8 cellular contexts compared by ENCODE assay signal in the genomic region with DNA sequence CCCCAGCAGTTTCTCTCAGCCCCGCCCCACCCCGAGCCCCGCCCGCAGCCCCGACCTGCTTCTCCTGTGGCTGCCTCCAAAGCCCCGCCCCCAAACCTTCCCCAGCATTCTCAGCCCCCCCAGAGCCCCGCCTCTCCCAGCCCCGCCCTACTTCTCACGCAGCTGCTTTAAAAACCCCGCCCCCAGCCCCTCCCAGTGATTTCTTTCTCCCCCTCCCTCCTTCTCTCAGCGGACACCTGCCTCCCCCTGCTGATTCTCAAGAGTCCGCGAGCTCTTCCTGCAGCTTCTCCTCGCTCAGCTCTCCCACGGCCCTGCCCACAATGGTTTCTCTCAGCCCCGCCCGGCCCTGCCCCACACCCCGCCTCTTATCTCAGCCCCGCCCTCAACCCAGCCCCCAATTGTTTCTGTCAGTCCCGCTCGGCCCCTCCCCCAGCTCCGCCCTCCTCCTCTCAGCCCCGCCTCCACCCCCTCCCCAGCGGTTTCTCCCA. TPM values are rescaled to one million over a fixed set of nuclear protein-coding genes. Genes with fewer than 3 reads are reported as not detected.
DNase-seq lines count a peak whose midpoint lies in the region; ATAC-seq, FAIRE-seq and TF ChIP-seq lines count a peak whose summit lies in the region.

No MANE protein-coding gene starts in this region.

- H3K27ac ChIP-seq in colonic mucosa (peak overlapping the region; percentile 87), left lung (peak overlapping the region; percentile 88 to 93)

- H3K9me3 ChIP-seq in colonic mucosa (no peaks in the 10 kb centered on the region), left lung (no peaks in the 10 kb centered on the region)

- H3K4me1 ChIP-seq in colonic mucosa (no peaks in the 10 kb centered on the region), left lung (peaks cover 0 to 5% of the 10 kb centered on the region in 2 donors)

- TF ChIP-seq POLR2A in GM18505 (IDR thresholded peaks at IDR 0.05; ENCODE audit: borderline replicate concordance, extremely low read depth, insufficient read depth, insufficient read length), result no peak

- peak; percentile 28 for ATAC-seq in GM18505 (IDR thresholded peaks at IDR 0.05; ENCODE audit: unreplicated experiment)
- peak; percentile 19 for ATAC-seq in HG03097 (IDR thresholded peaks at IDR 0.05; ENCODE audit: low FRiP score, unreplicated experiment)
- ATAC-seq in left lung, result peak; percentile 80

- H3K27me3 Mint-ChIP-seq in activated CD4-positive, alpha-beta T cell treated with anti-CD3 and anti-CD28 coated beads, Interleukin-2, amount 10 ng/mL, durations not matched to agents 24 days and 14 days, result no peaks in the 10 kb centered on the region

- H3K9ac ChIP-seq in colonic mucosa (ENCODE audit: low read depth in 2 of 2, low read length in 2 of 2), result peak overlapping the region; percentile 84 to 86

- H3K4me3 Mint-ChIP-seq in activated CD4-positive, alpha-beta T cell treated with anti-CD3 and anti-CD28 coated beads, Interleukin-2, amount 10 ng/mL, durations not matched to agents 24 days and 14 days, result peak overlapping the region; percentile 100

- TF ChIP-seq CTCF in colonic mucosa (IDR thresholded peaks at IDR 0.05), result no peak
- no peak for TF ChIP-seq CTCF in left lung (IDR thresholded peaks at IDR 0.05)

- H3K36me3 ChIP-seq in colonic mucosa, result no peaks in the 10 kb centered on the region
- no peaks in the 10 kb centered on the region for H3K36me3 ChIP-seq in left lung

- H3K27me3 ChIP-seq in colonic mucosa (no peaks in the 10 kb centered on the region), left lung (no peaks in the 10 kb centered on the region)

- no peak for FAIRE-seq in GM19239 (lab: Jason Lieb, UNC)

- peak overlapping the region; percentile 100 for H3K27ac Mint-ChIP-seq in activated CD4-positive, alpha-beta T cell treated with anti-CD3 and anti-CD28 coated beads, Interleukin-2, amount 10 ng/mL, durations not matched to agents 24 days and 14 days

- H3K4me3 ChIP-seq in colonic mucosa, result peak overlapping the region; percentile 61
- H3K4me3 ChIP-seq in left lung, result peak overlapping the region; percentile 53 to 67

- no peaks in the 10 kb centered on the region for H3K9me3 Mint-ChIP-seq in activated CD4-positive, alpha-beta T cell treated with anti-CD3 and anti-CD28 coated beads, Interleukin-2, amount 10 ng/mL, durations not matched to agents 24 days and 14 days

- peaks cover 14% of the 10 kb centered on the region for H3K4me1 Mint-ChIP-seq in activated CD4-positive, alpha-beta T cell treated with anti-CD3 and anti-CD28 coated beads, Interleukin-2, amount 10 ng/mL, durations not matched to agents 24 days and 14 days

- peak; percentile 74 for DNase-seq in NCI-H446 treated with DMSO at 0.1 percent for 48 hours (lab: John Stamatoyannopoulos, UW)
- peak; percentile 92 for DNase-seq in activated CD4-positive, alpha-beta T cell treated with anti-CD3 and anti-CD28 coated beads, Interleukin-2, amount 10 ng/mL, durations not matched to agents 24 days and 14 days
- peak; percentile 92 for DNase-seq in colonic mucosa
- peak; percentile 93 to 94 for DNase-seq in left lung
- peak; percentile 87 for DNase-seq in stimulated activated CD4-positive, alpha-beta T cell treated with anti-CD3 and anti-CD28 coated beads, Interleukin-1b, Interleukin-23, amount 100 ng/mL, for 48 hours
- DNase-seq in GM19239 (ENCODE audit: insufficient read length, low spot score), result no peak

- H3K36me3 Mint-ChIP-seq in activated CD4-positive, alpha-beta T cell treated with anti-CD3 and anti-CD28 coated beads, Interleukin-2, amount 10 ng/mL, durations not matched to agents 24 days and 14 days (ENCODE audit: low read depth), result peaks cover 11% of the 10 kb centered on the region

- intact Hi-C loops in activated CD4-positive, alpha-beta T cell treated with anti-CD3 and anti-CD28 coated beads, Interleukin-2, amount 10 ng/mL, durations not matched to agents 24 days and 14 days (cut with micrococcal nuclease), result loop anchor here (5.0 kb wide), 1 partner anchor 1027 kb away; a partner anchor contains a TSS
- intact Hi-C loops in colonic mucosa (cut with DNase I), result no loop called here
- intact Hi-C loops in left lung (cut with DNase I), result no loop called here

RNA-seq across cellular contexts. Expression of a gene that starts 0.6 kb away (rescaled TPM):
- total RNA-seq in activated CD4-positive, alpha-beta T cell treated with anti-CD3 and anti-CD28 coated beads, Interleukin-2, amount 10 ng/mL, durations not matched to agents 24 days and 14 days, result 24.8 and 28.6 TPM in 2 replicates
- total RNA-seq in colonic mucosa (10 to 100 TPM; 27.1 to 30.9 TPM), left lung (10 to 100 TPM; 16.0 to 18.7 TPM)

RNA-seq across cellular contexts. Expression of a gene that starts 9.5 kb away (rescaled TPM):
- not detected in 2 replicates for total RNA-seq in activated CD4-positive, alpha-beta T cell treated with anti-CD3 and anti-CD28 coated beads, Interleukin-2, amount 10 ng/mL, durations not matched to agents 24 days and 14 days
- total RNA-seq in colonic mucosa (not detected), left lung (not detected)

RNA-seq across cellular contexts. Expression of a gene that starts 35.1 kb away (rescaled TPM):
- 43.9 and 44.9 TPM in 2 replicates for total RNA-seq in activated CD4-positive, alpha-beta T cell treated with anti-CD3 and anti-CD28 coated beads, Interleukin-2, amount 10 ng/mL, durations not matched to agents 24 days and 14 days
- total RNA-seq in colonic mucosa, result 10 to 100 TPM; 23.9 to 32.5 TPM
- 100 to 1,000 TPM; 113 to 120 TPM for total RNA-seq in left lung

RNA-seq across cellular contexts. Expression of a gene that starts 47.1 kb away (rescaled TPM):
- not detected in 2 replicates for total RNA-seq in activated CD4-positive, alpha-beta T cell treated with anti-CD3 and anti-CD28 coated beads, Interleukin-2, amount 10 ng/mL, durations not matched to agents 24 days and 14 days
- total RNA-seq in colonic mucosa (not detected), left lung (not detected)

RNA-seq across cellular contexts. Expression of a gene that starts 54.9 kb away (rescaled TPM):
- total RNA-seq in activated CD4-positive, alpha-beta T cell treated with anti-CD3 and anti-CD28 coated beads, Interleukin-2, amount 10 ng/mL, durations not matched to agents 24 days and 14 days, result 0.28 TPM in 1 of 2 replicates, not detected in the other
- total RNA-seq in colonic mucosa (not detected), left lung (under 1 TPM; 0.39 to 0.52 TPM)

Comparison
In these comparisons a context has a peak if more than half of its experiments do, and no peak if none do; other contexts are left out.
1. ATAC-seq: peak in every context shown above with its lines; median percentile 80 in left lung; 28 in GM18505; 19 in HG03097.